8 cellular contexts compared by ENCODE assay signal in genomic region chr5:176619203-176619568, GRCh38.
DNase-seq lines count a peak whose midpoint lies in the region; ATAC-seq lines count a peak whose summit lies in the region.

No MANE protein-coding gene starts in this region.

- DNase-seq in NCI-H2081 (lab: John Stamatoyannopoulos, UW) (peak; percentile 62 to 69), NCI-H2081 treated with DMSO at 0.1 percent for 48 hours (lab: John Stamatoyannopoulos, UW) (no peak), HK-2 (ENCODE audit: unreplicated experiment) (peak; percentile 79), caudate nucleus (lab: John Stamatoyannopoulos, UW) (peak in 60 of 61 donors; percentile 5 to 95 (median 76)), kidney tubule cell (ENCODE audit: low spot score) (peak; percentile 72), DMS153 treated with DMSO at 0.1 percent for 48 hours (lab: John Stamatoyannopoulos, UW; ENCODE audit: unreplicated experiment) (no peak)
- peak; percentile 57 to 87 (median 58) for DNase-seq in stimulated activated CD4-positive, alpha-beta T cell treated with anti-CD3 and anti-CD28 coated beads, TNF-alpha, amount 100 ng/mL, for 24 hours (ENCODE audit: low read depth in 3 of 3)

- ATAC-seq in activated CD4-positive, CD25-positive, alpha-beta regulatory T cell treated with anti-CD3 and anti-CD28 coated beads, Interleukin-2, amount 50 U/mL, for 24 hours: peak; percentile 93 to 95

- no peak overlapping the region for H3K27ac ChIP-seq in caudate nucleus (ENCODE audit: low read depth, low read length)

Comparison
In these comparisons a context has a peak if more than half of its experiments do, and no peak if none do; other contexts are left out.
1. DNase-seq: peak in NCI-H2081 (2 of 2), HK-2 (single experiment), caudate nucleus (60 of 61), kidney tubule cell (single experiment) and stimulated activated CD4-positive, alpha-beta T cell treated with anti-CD3 and anti-CD28 coated beads, TNF-alpha, amount 100 ng/mL, for 24 hours (3 of 3); none in NCI-H2081 treated with DMSO at 0.1 percent for 48 hours (single experiment) and DMS153 treated with DMSO at 0.1 percent for 48 hours (single experiment).